Comparison of ENCODE assay signal across 1 cellular context in genomic region chr3:185489462-185489861, GRCh38.
TF ChIP-seq lines count a peak whose summit lies in the region.

No MANE protein-coding gene starts in this region.

TF ChIP-seq in GM12878, 131 proteins besides CTCF, POLR2A, EP300 and RAD21:
- TF ChIP-seq ZNF217 (IDR thresholded peaks at IDR 0.05), result no peak
- no peak for TF ChIP-seq HCFC1 (IDR thresholded peaks at IDR 0.05; ENCODE audit: low read length)
- TF ChIP-seq CREB1 (IDR thresholded peaks at IDR 0.05; ENCODE audit: low read depth), result no peak
- TF ChIP-seq SUZ12 (IDR thresholded peaks at IDR 0.05; ENCODE audit: unreplicated experiment), result no peak
- no peak for TF ChIP-seq LARP7 (IDR thresholded peaks at IDR 0.05)
- TF ChIP-seq HDAC2 (IDR thresholded peaks at IDR 0.05), result no peak
- TF ChIP-seq IRF3 (IDR thresholded peaks at IDR 0.05), result no peak
- no peak for TF ChIP-seq GABPA (IDR thresholded peaks at IDR 0.05; ENCODE audit: low read depth)
- no peak for TF ChIP-seq ZNF384 (IDR thresholded peaks at IDR 0.05; ENCODE audit: borderline replicate concordance, low read depth, low read length)
- no peak for TF ChIP-seq RAD51 (IDR thresholded peaks at IDR 0.05)
- no peak for TF ChIP-seq BHLHE40 (IDR thresholded peaks at IDR 0.05; ENCODE audit: borderline replicate concordance in 1 of 2, low read depth in 2 of 2, low read length in 1 of 2)
- no peak for TF ChIP-seq NR2C1 (IDR thresholded peaks at IDR 0.05)
- no peak for TF ChIP-seq STAT3 (IDR thresholded peaks at IDR 0.05; ENCODE audit: low read depth, low read length)
- TF ChIP-seq BCL11A (IDR thresholded peaks at IDR 0.05; ENCODE audit: low read depth, low read length), result no peak
